Comparison of ENCODE assay signal across 16 cellular contexts in the genomic region with DNA sequence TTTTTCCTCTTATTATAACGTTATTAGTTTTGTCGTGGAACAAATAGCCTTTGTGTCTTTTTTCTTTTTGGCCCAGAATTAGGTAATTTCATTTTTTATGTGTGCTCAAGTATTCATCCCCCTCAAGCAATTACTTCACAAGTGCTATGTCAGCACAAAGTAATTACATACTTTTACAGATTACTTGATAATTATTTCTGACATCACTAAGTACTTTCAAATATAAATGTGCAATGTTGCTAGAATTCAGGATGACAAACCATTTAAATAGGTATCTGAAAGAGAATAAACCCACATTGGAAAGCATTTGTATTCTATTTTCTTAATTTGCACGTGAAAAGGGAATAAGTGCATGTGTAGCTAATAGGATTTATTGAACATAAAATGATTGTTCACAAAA.
DNase-seq lines count a peak whose midpoint lies in the region; FAIRE-seq and TF ChIP-seq lines count a peak whose summit lies in the region.
"Had no signal": no experiment of that assay in that cellular context is flagged by ENCODE, and none has a peak within 500 bp of the region (broad histone marks: within the 10 kb centered on the region; RNA-seq: fewer than 3 reads in every experiment).

No MANE protein-coding gene starts in this region.

- no peak overlapping the region for H3K23ac ChIP-seq in H1 (ENCODE audit: insufficient read length)

- no peak overlapping the region for H2BK120ac ChIP-seq in H1 (replicated peaks; ENCODE audit: low read depth, low read length)

- DNase-seq in NCI-H748 (lab: John Stamatoyannopoulos, UW; ENCODE audit: unreplicated experiment): peak; percentile 31
- no peak for DNase-seq in NCI-H748 treated with DMSO at 0.1 percent for 48 hours (lab: John Stamatoyannopoulos, UW)
- peak; percentile 74 for DNase-seq in A673 (ENCODE audit: low spot score)
- peak; percentile 42 for DNase-seq in NCI-H146 treated with DMSO at 0.1 percent for 48 hours (lab: John Stamatoyannopoulos, UW; ENCODE audit: unreplicated experiment)
- DNase-seq in H1 (ENCODE audit: low read depth in 1 of 2, low spot score in 2 of 2): no peak
- DNase-seq in RCC 7860 (ENCODE audit: low spot score): no peak
- DNase-seq in activated T-helper 2 cell treated with anti-CD3 and anti-CD28 coated beads, Interferon-gamma antibody, Interleukin-2, Interleukin-4, amounts not matched to agents 10 μg/mL and 5 μg/mL and 100 μg/mL, durations not matched to agents 14 hours and 24 hours and 36 hours (ENCODE audit: low spot score): no peak
- no peak for DNase-seq in NOMO-1 (lab: John Stamatoyannopoulos, UW; ENCODE audit: unreplicated experiment in 2 of 2)
- DNase-seq: 8988T; BE2C; CD4-positive, alpha-beta memory T cell; DMS79; H7 had no signal

- no peak overlapping the region for H3K56ac ChIP-seq in H1 (replicated peaks; ENCODE audit: insufficient read length, low read depth, low read length)

- intact Hi-C loops in A673 (cut with micrococcal nuclease; ENCODE audit: unreplicated experiment): loop anchor here (1.0 to 5.0 kb wide), 3 partner anchors 34 to 133 kb away; no protein-coding TSS in a partner anchor
- intact Hi-C loops in activated T-helper 2 cell treated with anti-CD3 and anti-CD28 coated beads, Interferon-gamma antibody, Interleukin-2, Interleukin-4, amounts not matched to agents 10 μg/mL and 5 μg/mL and 100 μg/mL, durations not matched to agents 14 hours and 24 hours and 36 hours (cut with micrococcal nuclease): no loop called here

- FAIRE-seq in H1 (lab: Jason Lieb, UNC): no peak
- no peak for FAIRE-seq in RCC 7860 (lab: Jason Lieb, UNC)
- FAIRE-seq: GM12878, GM18507 had no signal

- H3K4ac ChIP-seq in H1 (replicated peaks; ENCODE audit: insufficient read length, low read depth, low read length): no peak overlapping the region

- H3K4me1 Mint-ChIP-seq in activated T-helper 2 cell treated with anti-CD3 and anti-CD28 coated beads, Interferon-gamma antibody, Interleukin-2, Interleukin-4, amounts not matched to agents 10 μg/mL and 5 μg/mL and 100 μg/mL, durations not matched to agents 14 hours and 24 hours and 36 hours (ENCODE audit: low read depth): no peaks in the 10 kb centered on the region
- H3K4me1 Mint-ChIP-seq: CD4-positive, alpha-beta memory T cell had no signal

- no peak overlapping the region for H2AK5ac ChIP-seq in H1 (ENCODE audit: low read depth, low read length)

- no peaks in the 10 kb centered on the region for H3K23me2 ChIP-seq in H1 (ENCODE audit: low read depth, low read length)

- H3K9ac ChIP-seq in H1 (replicated peaks in 1 of 4; ENCODE audit: extremely low read depth in 1 of 4, low read depth in 3 of 4, low read length in 3 of 4): no peak overlapping the region

- peak overlapping the region; percentile 96 for H3K27ac ChIP-seq in A673 (ENCODE audit: low read depth, low read length, poor library complexity, severe bottlenecking)
- H3K27ac ChIP-seq in H1 (ENCODE audit: low read depth, low read length): no peak overlapping the region
- H3K27ac ChIP-seq: C4-2B had no signal

- H3K4me3 Mint-ChIP-seq in activated T-helper 2 cell treated with anti-CD3 and anti-CD28 coated beads, Interferon-gamma antibody, Interleukin-2, Interleukin-4, amounts not matched to agents 10 μg/mL and 5 μg/mL and 100 μg/mL, durations not matched to agents 14 hours and 24 hours and 36 hours (ENCODE audit: low read depth): no peak overlapping the region
- H3K4me3 Mint-ChIP-seq: CD4-positive, alpha-beta memory T cell had no signal

- CTCF ChIA-PET in A673 (lab: Charles Lee) (no interaction called here), H1 (lab: Charles Lee; ENCODE audit: partially characterized antibody) (no interaction called here)

- no peak overlapping the region for H2BK5ac ChIP-seq in H1 (ENCODE audit: low read depth, low read length)

- no peak overlapping the region for H2BK12ac ChIP-seq in H1 (ENCODE audit: low read depth, low read length)

- no peak for TF ChIP-seq POLR2A in H1 (IDR thresholded peaks at IDR 0.05; ENCODE audit: control extremely low read depth in 1 of 2, low read depth in 2 of 2, low read length in 2 of 2)

- H2BK20ac ChIP-seq in H1 (ENCODE audit: low read length): no peak overlapping the region

- H3K9me3 ChIP-seq in A673 (ENCODE audit: low read depth, low read length, poor library complexity, severe bottlenecking): no peaks in the 10 kb centered on the region
- H3K9me3 ChIP-seq in H1 (ENCODE audit: insufficient read depth in 2 of 2, low read depth in 1 of 2, low read length in 1 of 2): no peaks in the 10 kb centered on the region
- H3K9me3 ChIP-seq: BE2C had no signal

- no peak overlapping the region for H3K27ac Mint-ChIP-seq in activated T-helper 2 cell treated with anti-CD3 and anti-CD28 coated beads, Interferon-gamma antibody, Interleukin-2, Interleukin-4, amounts not matched to agents 10 μg/mL and 5 μg/mL and 100 μg/mL, durations not matched to agents 14 hours and 24 hours and 36 hours

- H4K8ac ChIP-seq in H1 (ENCODE audit: extremely low read depth, insufficient read depth, low read length): no peak overlapping the region

- no peak for TF ChIP-seq CTCF in A673 (conservative IDR thresholded peaks at IDR 0.05; ENCODE audit: low read depth, low read length)
- no peak for TF ChIP-seq CTCF in H1 (IDR thresholded peaks at IDR 0.05; ENCODE audit: control extremely low read depth in 1 of 3, insufficient read depth in 1 of 3, low read depth in 1 of 3, low read length in 3 of 3)

- no peaks in the 10 kb centered on the region for H3K79me1 ChIP-seq in H1 (ENCODE audit: low read depth, low read length)

- no peaks in the 10 kb centered on the region for H3K79me2 ChIP-seq in H1 (ENCODE audit: control insufficient read depth in 1 of 2, insufficient read depth in 2 of 2, low read length in 2 of 2)

- no peak overlapping the region for H4K91ac ChIP-seq in H1 (replicated peaks; ENCODE audit: insufficient read length, low read length)

- H3K27me3 ChIP-seq in A673 (replicated peaks; ENCODE audit: insufficient read depth, low read depth, low read length, poor library complexity): no peaks in the 10 kb centered on the region
- H3K27me3 ChIP-seq in H1 (replicated peaks in 1 of 4; ENCODE audit: control insufficient read depth in 3 of 4, extremely low read depth in 1 of 4, insufficient read depth in 3 of 4, low read length in 3 of 4): no peaks in the 10 kb centered on the region
- H3K27me3 ChIP-seq: BE2C had no signal

- no peak overlapping the region for H2BK15ac ChIP-seq in H1 (ENCODE audit: low read length)

- 71% methylated on average over 3 of the region's 3 CpGs; no CpG with 5 or more reads in 1 of the 2 experiments for WGBS in H1 (ENCODE audit: extremely low coverage in 1 of 2, insufficient coverage in 1 of 2, insufficient read length in 1 of 2, insufficient replicate concordance in 2 of 2, low coverage in 1 of 2, low lambda C conversion rate in 2 of 2, missing lambda C conversion rate in 1 of 2), 2 experiments

- H3K36me3 Mint-ChIP-seq in activated T-helper 2 cell treated with anti-CD3 and anti-CD28 coated beads, Interferon-gamma antibody, Interleukin-2, Interleukin-4, amounts not matched to agents 10 μg/mL and 5 μg/mL and 100 μg/mL, durations not matched to agents 14 hours and 24 hours and 36 hours (ENCODE audit: low read depth): no peaks in the 10 kb centered on the region
- H3K36me3 Mint-ChIP-seq: CD4-positive, alpha-beta memory T cell had no signal

- H3K4me3 ChIP-seq in A673 (ENCODE audit: low read depth, low read length, poor library complexity, severe bottlenecking) (no peak overlapping the region), H1 (ENCODE audit: extremely low read depth in 1 of 4, insufficient read depth in 2 of 4, low read depth in 3 of 4, low read length in 4 of 4) (no peak overlapping the region)
- H3K4me3 ChIP-seq: GM12878 had no signal

- peaks cover 48% of the 10 kb centered on the region for H3K4me1 ChIP-seq in A673 (ENCODE audit: insufficient read depth, low read length, poor library complexity, severe bottlenecking)
- H3K4me1 ChIP-seq in H1 (replicated peaks in 1 of 4; ENCODE audit: control insufficient read depth in 3 of 4, insufficient read depth in 4 of 4, low read length in 3 of 4): peaks cover 0 to 4% (median under 1%) of the 10 kb centered on the region in 4 experiments; a peak in 2 of 7 replicates
- H3K4me1 ChIP-seq: BE2C had no signal

- POLR2A ChIA-PET in A673 (lab: Charles Lee; ENCODE audit: low non-redundant PET) (no interaction called here), H1 (lab: Charles Lee; ENCODE audit: partially characterized antibody) (no interaction called here)

- no peaks in the 10 kb centered on the region for H4K20me1 ChIP-seq in H1 (replicated peaks in 1 of 2; ENCODE audit: control insufficient read depth in 1 of 2, insufficient read depth in 2 of 2, low read length in 2 of 2)

- H3K14ac ChIP-seq in H1 (ENCODE audit: insufficient read length): no peak overlapping the region

- peaks cover 3% of the 10 kb centered on the region for H3K9me3 Mint-ChIP-seq in activated T-helper 2 cell treated with anti-CD3 and anti-CD28 coated beads, Interferon-gamma antibody, Interleukin-2, Interleukin-4, amounts not matched to agents 10 μg/mL and 5 μg/mL and 100 μg/mL, durations not matched to agents 14 hours and 24 hours and 36 hours

- H2AFZ ChIP-seq in H1 (ENCODE audit: low read length): no peak overlapping the region

- H3K4me2 ChIP-seq in H1 (ENCODE audit: insufficient read depth in 1 of 2, low read depth in 2 of 2, low read length in 2 of 2): no peak overlapping the region

- no peak for TF ChIP-seq RAD21 in H1 (IDR thresholded peaks at IDR 0.05 in 1 of 2, conservative IDR thresholded peaks at IDR 0.05 in 1 of 2; ENCODE audit: low read depth in 2 of 2, low read length in 2 of 2)

- no peak for TF ChIP-seq EP300 in H1 (IDR thresholded peaks at IDR 0.05; ENCODE audit: borderline replicate concordance in 1 of 2, low read depth in 2 of 2, low read length in 2 of 2)

- H3K18ac ChIP-seq in H1 (ENCODE audit: extremely low read depth, low read length): no peak overlapping the region

- BruUV-seq in A673 (replicated peaks; lab: Mats Ljungman, UMichigan): no TSS peak

- H4K5ac ChIP-seq in H1 (ENCODE audit: insufficient read length, low read depth, low read length): no peak overlapping the region

- no peaks in the 10 kb centered on the region for H3K27me3 Mint-ChIP-seq in activated T-helper 2 cell treated with anti-CD3 and anti-CD28 coated beads, Interferon-gamma antibody, Interleukin-2, Interleukin-4, amounts not matched to agents 10 μg/mL and 5 μg/mL and 100 μg/mL, durations not matched to agents 14 hours and 24 hours and 36 hours (ENCODE audit: low read depth)
- H3K27me3 Mint-ChIP-seq: CD4-positive, alpha-beta memory T cell had no signal

- H3K36me3 ChIP-seq in A673 (ENCODE audit: insufficient read depth, low read length, poor library complexity, severe bottlenecking) (no peaks in the 10 kb centered on the region), H1 (ENCODE audit: control insufficient read depth in 2 of 4, insufficient read depth in 4 of 4, low read length in 3 of 4) (no peaks in the 10 kb centered on the region)
- H3K36me3 ChIP-seq: BE2C had no signal

TF ChIP-seq in H1, 55 proteins besides CTCF, POLR2A, EP300 and RAD21:
- TF ChIP-seq MAFK (IDR thresholded peaks at IDR 0.05; ENCODE audit: low read depth, low read length) (peak; percentile 30; the same call in 1 of the 2 replicates), HDAC2 (IDR thresholded peaks at IDR 0.05; ENCODE audit: borderline replicate concordance in 1 of 2, low read depth in 2 of 2, low read length in 2 of 2) (no peak)

Comparison
In these comparisons a context has a peak if more than half of its experiments do, and no peak if none do; other contexts are left out.
1. DNase-seq: peak in NCI-H748 (single experiment), A673 (single experiment) and NCI-H146 treated with DMSO at 0.1 percent for 48 hours (single experiment); none in NCI-H748 treated with DMSO at 0.1 percent for 48 hours (single experiment), H1 (0 of 2), RCC 7860 (single experiment), activated T-helper 2 cell treated with anti-CD3 and anti-CD28 coated beads, Interferon-gamma antibody, Interleukin-2, Interleukin-4, amounts not matched to agents 10 μg/mL and 5 μg/mL and 100 μg/mL, durations not matched to agents 14 hours and 24 hours and 36 hours (single experiment) and NOMO-1 (0 of 2).